In the genomic region with DNA sequence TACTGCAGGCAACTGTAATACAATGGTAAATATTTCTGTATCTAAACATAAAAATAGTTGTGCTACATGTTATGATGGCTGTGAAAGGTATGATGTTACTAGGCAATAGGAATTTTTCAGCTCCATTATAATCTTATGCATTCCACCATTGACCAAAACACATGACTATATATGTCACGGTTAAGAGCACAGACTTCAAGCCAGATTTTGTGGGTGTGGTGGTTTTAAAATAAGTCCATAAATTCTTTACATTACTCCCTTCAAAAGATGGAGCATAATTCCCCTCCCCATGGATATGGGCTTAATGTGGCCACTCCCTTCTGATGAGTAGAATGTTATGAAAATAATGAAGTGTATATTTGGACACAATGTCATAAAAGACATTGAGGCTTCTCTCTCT, we compare ENCODE assay signal across 27 cellular contexts.
"Had no signal": no experiment of that assay in that cellular context is flagged by ENCODE, and none has a peak within 500 bp of the region (broad histone marks: within the 10 kb centered on the region; RNA-seq: fewer than 3 reads in every experiment).

No MANE protein-coding gene starts in this region.

- H3K27me3 ChIP-seq: adrenal gland, ascending aorta, pancreas, right atrium auricular region, tibial nerve had no signal

- H3K36me3 Mint-ChIP-seq: activated naive CD4-positive, alpha-beta T cell treated with anti-CD3 and anti-CD28 coated beads, Interleukin-2, amount 50 U/mL, for 72 hours; brain; mesothelial cell of epicardium; naive thymus-derived CD4-positive, alpha-beta T cell had no signal

- H3K4me3 ChIP-seq: adrenal gland, ascending aorta, coronary artery, pancreas, psoas muscle, right atrium auricular region, tibial nerve had no signal

- H3K4me1 ChIP-seq: adrenal gland, ascending aorta, pancreas, psoas muscle, right atrium auricular region, tibial nerve had no signal

- ATAC-seq: activated naive CD4-positive, alpha-beta T cell treated with anti-CD3 and anti-CD28 coated beads, Interleukin-2, amount 50 U/mL, for 72 hours; activated T-cell treated with anti-CD3 and anti-CD28 coated beads, Interleukin-2, amount 50 U/mL, for 72 hours; effector memory CD8-positive, alpha-beta T cell; naive thymus-derived CD4-positive, alpha-beta T cell; pancreas; psoas muscle had no signal

- H3K27ac ChIP-seq: adrenal gland, ascending aorta, coronary artery, pancreas, psoas muscle, right atrium auricular region, tibial nerve had no signal

- H3K36me3 ChIP-seq: adrenal gland, ascending aorta, pancreas, right atrium auricular region, tibial nerve had no signal

- H3K9me3 Mint-ChIP-seq: activated B cell treated with CpG ODN at 0.5 μM for 24 hours; activated naive CD4-positive, alpha-beta T cell treated with anti-CD3 and anti-CD28 coated beads, Interleukin-2, amount 50 U/mL, for 72 hours; activated T-cell treated with anti-CD3 and anti-CD28 coated beads, Interleukin-2, amount 50 U/mL, for 72 hours; brain; effector memory CD8-positive, alpha-beta T cell; naive thymus-derived CD4-positive, alpha-beta T cell; neural crest cell; T-helper 2 cell treated with Interferon-gamma antibody and Interleukin-4, amounts not matched to agents 5 μg/mL and 100 μg/mL, for 36 hours had no signal

- H3K4me1 Mint-ChIP-seq: activated B cell treated with CpG ODN at 0.5 μM for 24 hours; brain; naive thymus-derived CD4-positive, alpha-beta T cell; neural crest cell had no signal

- H3K9me3 ChIP-seq: adrenal gland, ascending aorta, pancreas, psoas muscle, right atrium auricular region, tibial nerve had no signal

- H3K4me3 Mint-ChIP-seq: activated B cell treated with CpG ODN at 0.5 μM for 24 hours; activated T-cell treated with anti-CD3 and anti-CD28 coated beads, Interleukin-2, amount 50 U/mL, for 72 hours; brain; effector memory CD8-positive, alpha-beta T cell; mesothelial cell of epicardium; naive thymus-derived CD4-positive, alpha-beta T cell; neural crest cell; T-helper 2 cell treated with Interferon-gamma antibody and Interleukin-4, amounts not matched to agents 5 μg/mL and 100 μg/mL, for 36 hours had no signal

- DNase-seq: activated B cell treated with CpG ODN at 0.5 μM for 24 hours; activated CD4-positive, alpha-beta T cell treated with anti-CD3 and anti-CD28 coated beads for 4 hours; activated CD4-positive, alpha-beta T cell treated with anti-CD3 and anti-CD28 coated beads, Interleukin-2, amount 50 U/mL, for 4 hours; activated naive CD4-positive, alpha-beta T cell; activated T-cell treated with anti-CD3 and anti-CD28 coated beads for 4 hours; activated T-cell treated with anti-CD3 and anti-CD28 coated beads, Interleukin-2, amount 50 U/mL, for 72 hours; adrenal gland; effector memory CD8-positive, alpha-beta T cell; foreskin melanocyte; glutamatergic neuron; islet precursor cell; naive thymus-derived CD4-positive, alpha-beta T cell; nucleus accumbens; pancreas; psoas muscle; stimulated activated CD4-positive, alpha-beta T cell treated with anti-CD3 and anti-CD28 coated beads, Interleukin-2, amount 100 ng/mL, for 48 hours; stimulated activated naive CD4-positive, alpha-beta T cell treated with Interleukin-2 at 50 U/mL for 16 hours; T-helper 1 cell had no signal

- H3K27ac Mint-ChIP-seq: activated B cell treated with CpG ODN at 0.5 μM for 24 hours; activated naive CD4-positive, alpha-beta T cell treated with anti-CD3 and anti-CD28 coated beads, Interleukin-2, amount 50 U/mL, for 72 hours; activated T-cell treated with anti-CD3 and anti-CD28 coated beads, Interleukin-2, amount 50 U/mL, for 72 hours; brain; effector memory CD8-positive, alpha-beta T cell; mesothelial cell of epicardium; naive thymus-derived CD4-positive, alpha-beta T cell; T-helper 2 cell treated with Interferon-gamma antibody and Interleukin-4, amounts not matched to agents 5 μg/mL and 100 μg/mL, for 36 hours had no signal

- H3K27me3 Mint-ChIP-seq: activated B cell treated with CpG ODN at 0.5 μM for 24 hours, brain had no signal
